8 cellular contexts compared by ENCODE assay signal in genomic region chr10:61001731-61002122, GRCh38. TPM values are rescaled to one million over a fixed set of nuclear protein-coding genes. Genes with fewer than 3 reads are reported as not detected.
DNase-seq lines count a peak whose midpoint lies in the region; ATAC-seq and TF ChIP-seq lines count a peak whose summit lies in the region.

No MANE protein-coding gene starts in this region.

- no peak for TF ChIP-seq CTCF in gastroesophageal sphincter (IDR thresholded peaks at IDR 0.05)

- WGBS in gastroesophageal sphincter (ENCODE audit: low coverage in 1 of 2), 2 donors: 59 to 65% methylated on average over 7 of the region's 18 CpGs

- DNase-seq in ELF-1 (ENCODE audit: low read depth, low spot score) (peak; percentile 6), SK-N-MC (ENCODE audit: low read depth, low spot score) (no peak), retina (peak; percentile 59), NK-92 (lab: John Stamatoyannopoulos, UW; ENCODE audit: unreplicated experiment) (no peak), hepatic stellate cell (ENCODE audit: low spot score) (no peak)
- DNase-seq in stimulated activated CD4-positive, alpha-beta T cell treated with anti-CD3 and anti-CD28 coated beads, Interleukin-12 subunit alpha, Interleukin-12 subunit beta, amount 100 ng/mL, for 4 hours: no peak

- H3K36me3 ChIP-seq in SK-N-MC (ENCODE audit: insufficient read depth, low read length) (no peaks in the 10 kb centered on the region), gastroesophageal sphincter (no peaks in the 10 kb centered on the region)

- TF ChIP-seq POLR2A in gastroesophageal sphincter (IDR thresholded peaks at IDR 0.05): no peak

- H3K4me1 ChIP-seq in gastroesophageal sphincter: peaks cover 0 to 12% (median 3%) of the 10 kb centered on the region in 3 donors

- ATAC-seq in gastroesophageal sphincter (peak; percentile 16), HG03139 (IDR thresholded peaks at IDR 0.05; ENCODE audit: unreplicated experiment) (no peak)

- H3K9ac ChIP-seq in SK-N-MC (ENCODE audit: insufficient read length): no peak overlapping the region

- H3K27ac ChIP-seq in SK-N-MC (no peak overlapping the region), gastroesophageal sphincter (peak overlapping the region in 1 of 4 donors; percentile 68)

- peak overlapping the region; percentile 60 for H3K4me3 ChIP-seq in SK-N-MC
- peak overlapping the region; percentile 12 to 59 for H3K4me3 ChIP-seq in gastroesophageal sphincter

- H3K9me3 ChIP-seq in SK-N-MC (ENCODE audit: low read depth, low read length) (no peaks in the 10 kb centered on the region), gastroesophageal sphincter (no peaks in the 10 kb centered on the region)

- TF ChIP-seq EP300 in gastroesophageal sphincter (IDR thresholded peaks at IDR 0.05): no peak

- peaks cover 18% of the 10 kb centered on the region for H3K27me3 ChIP-seq in gastroesophageal sphincter

RNA-seq across cellular contexts. Expression of gene RHOBTB1, which starts 57.7 kb away (rescaled TPM):
- total RNA-seq in gastroesophageal sphincter: 10 to 100 TPM; 15.5 to 44.0 (median 25.3) TPM

Comparison
In these comparisons a context has a peak if more than half of its experiments do, and no peak if none do; other contexts are left out.
1. DNase-seq: peak in ELF-1 (single experiment) and retina (single experiment); none in SK-N-MC (single experiment), stimulated activated CD4-positive, alpha-beta T cell treated with anti-CD3 and anti-CD28 coated beads, Interleukin-12 subunit alpha, Interleukin-12 subunit beta, amount 100 ng/mL, for 4 hours (single experiment), NK-92 (single experiment) and hepatic stellate cell (single experiment).